In the genomic region with DNA sequence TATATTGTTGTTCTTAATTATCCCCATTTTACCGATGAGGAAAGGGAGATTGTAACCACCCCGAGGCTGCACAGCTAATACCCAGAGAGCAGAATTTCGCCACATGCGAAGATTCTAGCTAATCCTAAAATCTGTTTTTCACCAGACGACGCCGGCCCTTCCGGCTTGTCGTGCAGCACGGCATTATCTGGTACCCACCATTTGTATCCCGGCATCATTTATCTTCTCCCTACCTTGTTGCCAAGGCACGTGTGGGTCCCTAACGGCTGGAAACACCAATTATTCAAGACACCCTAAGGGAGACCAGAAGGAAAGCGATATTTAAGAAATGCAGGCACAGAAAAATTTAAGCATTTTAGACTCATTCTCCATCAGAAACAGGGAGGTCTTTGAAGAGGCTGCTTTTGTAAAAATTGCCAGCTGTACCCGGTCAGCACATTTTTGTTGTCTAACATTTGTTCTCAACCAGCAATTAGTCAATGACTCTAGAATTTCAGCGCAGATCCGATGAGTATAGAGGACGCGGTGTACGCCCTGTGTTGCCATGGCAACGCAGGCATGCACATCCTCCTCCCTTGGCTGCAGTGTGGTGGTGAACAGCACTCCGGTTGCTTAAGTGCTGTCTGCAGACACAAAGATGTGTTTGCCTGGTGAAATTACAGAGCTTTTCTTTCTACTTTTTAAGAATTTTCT, we compare ENCODE assay signal across 8 cellular contexts.
DNase-seq lines count a peak whose midpoint lies in the region; ATAC-seq and TF ChIP-seq lines count a peak whose summit lies in the region.

No MANE protein-coding gene starts in this region.

- peaks cover 17% of the 10 kb centered on the region for H3K36me3 Mint-ChIP-seq in type B pancreatic cell

- no peaks in the 10 kb centered on the region for H3K27me3 Mint-ChIP-seq in type B pancreatic cell

- H3K4me3 Mint-ChIP-seq in type B pancreatic cell, result peak overlapping the region; percentile 30

- no peak for ATAC-seq in HG03457 (IDR thresholded peaks at IDR 0.05; ENCODE audit: unreplicated experiment)
- ATAC-seq in HG02610 (IDR thresholded peaks at IDR 0.05; ENCODE audit: unreplicated experiment), result no peak

- peak overlapping the region; percentile 87 for H3K27ac ChIP-seq in cingulate gyrus (ENCODE audit: low read depth, low read length)

- peaks cover 4% of the 10 kb centered on the region for H3K9me3 Mint-ChIP-seq in type B pancreatic cell

- H3K4me1 Mint-ChIP-seq in type B pancreatic cell (ENCODE audit: unreplicated experiment), result peaks cover 22% of the 10 kb centered on the region

- H3K27ac Mint-ChIP-seq in type B pancreatic cell, result peak overlapping the region; percentile 65

- DNase-seq in DMS79 (lab: John Stamatoyannopoulos, UW), result peak; percentile 80
- peak; percentile 85 for DNase-seq in NCI-H2196 (lab: John Stamatoyannopoulos, UW; ENCODE audit: unreplicated experiment)
- DNase-seq in kidney tubule cell (ENCODE audit: low spot score), result peak; percentile 89
- no peak for DNase-seq in type B pancreatic cell (ENCODE audit: extremely low spot score, unreplicated experiment)
- DNase-seq in cortex of kidney (lab: John Stamatoyannopoulos, UW), result no peak

- no peak for TF ChIP-seq CTCF in type B pancreatic cell (conservative IDR thresholded peaks at IDR 0.05)

Comparison
In these comparisons a context has a peak if more than half of its experiments do, and no peak if none do; other contexts are left out.
1. DNase-seq: peak in DMS79 (single experiment), NCI-H2196 (single experiment) and kidney tubule cell (single experiment); none in type B pancreatic cell (single experiment) and cortex of kidney (single experiment).